ENCODE assay signal across 16 cellular contexts in genomic region chr11:2521081-2521480, GRCh38.
DNase-seq lines count a peak whose midpoint lies in the region; ATAC-seq and TF ChIP-seq lines count a peak whose summit lies in the region.
"Had no signal": no experiment of that assay in that cellular context is flagged by ENCODE, and none has a peak within 500 bp of the region (broad histone marks: within the 10 kb centered on the region; RNA-seq: fewer than 3 reads in every experiment).

No MANE protein-coding gene starts in this region.

- no peaks in the 10 kb centered on the region for H3K9me3 ChIP-seq in colonic mucosa
- H3K9me3 ChIP-seq in thyroid gland: no peaks in the 10 kb centered on the region
- H3K9me3 ChIP-seq: HAP-1 had no signal

- no peaks in the 10 kb centered on the region for H3K9me3 Mint-ChIP-seq in activated naive CD4-positive, alpha-beta T cell treated with anti-CD3 and anti-CD28 coated beads for 36 hours
- no peaks in the 10 kb centered on the region for H3K9me3 Mint-ChIP-seq in mesothelial cell of epicardium
- H3K9me3 Mint-ChIP-seq: activated naive CD4-positive, alpha-beta T cell treated with anti-CD3 and anti-CD28 coated beads, Interleukin-2, amount 50 U/mL, for 72 hours; nephron; stimulated activated effector memory CD8-positive, alpha-beta T cell treated with anti-CD3 and anti-CD28 coated beads, Interleukin-12 subunit alpha, Interleukin-12 subunit beta, amount 100 ng/mL, for 72 hours had no signal

- no peak overlapping the region for H3K4me3 Mint-ChIP-seq in activated naive CD4-positive, alpha-beta T cell treated with anti-CD3 and anti-CD28 coated beads for 36 hours
- H3K4me3 Mint-ChIP-seq in mesothelial cell of epicardium: no peak overlapping the region
- H3K4me3 Mint-ChIP-seq: nephron; stimulated activated effector memory CD8-positive, alpha-beta T cell treated with anti-CD3 and anti-CD28 coated beads, Interleukin-12 subunit alpha, Interleukin-12 subunit beta, amount 100 ng/mL, for 72 hours had no signal

- H3K27me3 Mint-ChIP-seq in activated naive CD4-positive, alpha-beta T cell treated with anti-CD3 and anti-CD28 coated beads for 36 hours (ENCODE audit: low read depth): no peaks in the 10 kb centered on the region
- H3K27me3 Mint-ChIP-seq in mesothelial cell of epicardium (ENCODE audit: low read depth): peaks cover 32% of the 10 kb centered on the region

- H3K27ac Mint-ChIP-seq in activated naive CD4-positive, alpha-beta T cell treated with anti-CD3 and anti-CD28 coated beads for 36 hours: peak overlapping the region; percentile 42
- H3K27ac Mint-ChIP-seq in mesothelial cell of epicardium: no peak overlapping the region
- H3K27ac Mint-ChIP-seq: nephron; stimulated activated effector memory CD8-positive, alpha-beta T cell treated with anti-CD3 and anti-CD28 coated beads, Interleukin-12 subunit alpha, Interleukin-12 subunit beta, amount 100 ng/mL, for 72 hours had no signal

- H3K36me3 ChIP-seq in colonic mucosa (no peaks in the 10 kb centered on the region), thyroid gland (no peaks in the 10 kb centered on the region)
- H3K36me3 ChIP-seq: HAP-1 had no signal

- peaks cover 11% of the 10 kb centered on the region for H3K4me1 Mint-ChIP-seq in activated naive CD4-positive, alpha-beta T cell treated with anti-CD3 and anti-CD28 coated beads for 36 hours (ENCODE audit: low read depth)
- H3K4me1 Mint-ChIP-seq in mesothelial cell of epicardium: peaks cover 3% of the 10 kb centered on the region

- 34 to 61% methylated on average over 17 of the region's 17 CpGs for WGBS in thyroid gland, 2 donors

- no peak overlapping the region for H3K4me3 ChIP-seq in colonic mucosa
- no peak overlapping the region for H3K4me3 ChIP-seq in thyroid gland (replicated peaks in 1 of 3)
- H3K4me3 ChIP-seq: HAP-1, SK-N-MC had no signal

- DNase-seq in activated naive CD4-positive, alpha-beta T cell treated with anti-CD3 and anti-CD28 coated beads for 36 hours: no peak
- no peak for DNase-seq in activated naive CD4-positive, alpha-beta T cell treated with anti-CD3 and anti-CD28 coated beads, Interleukin-2, amount 50 U/mL, for 16 hours
- DNase-seq in colonic mucosa (peak; percentile 14), mesothelial cell of epicardium (ENCODE audit: low spot score in 2 of 2, unreplicated experiment in 2 of 2) (peak; percentile 12 to 31), thyroid gland (no peak)
- DNase-seq: effector CD8-positive, alpha-beta T cell; NCI-H2029 had no signal

- no peak overlapping the region for H3K27ac ChIP-seq in colonic mucosa
- H3K27ac ChIP-seq in thyroid gland: peak overlapping the region; percentile 75 to 85 (median 77)
- H3K27ac ChIP-seq: SK-N-MC had no signal

- CTCF ChIA-PET in activated naive CD4-positive, alpha-beta T cell treated with anti-CD3 and anti-CD28 coated beads for 36 hours (lab: Charles Lee): no interaction called here

- H3K9ac ChIP-seq in colonic mucosa (ENCODE audit: low read depth in 2 of 2, low read length in 2 of 2): no peak overlapping the region

- TF ChIP-seq CTCF in colonic mucosa (IDR thresholded peaks at IDR 0.05) (no peak), mesothelial cell of epicardium (IDR thresholded peaks at IDR 0.05; ENCODE audit: unreplicated experiment) (no peak), thyroid gland (IDR thresholded peaks at IDR 0.05) (no peak)

- intact Hi-C loops in activated naive CD4-positive, alpha-beta T cell treated with anti-CD3 and anti-CD28 coated beads for 36 hours (cut with micrococcal nuclease): no loop called here
- intact Hi-C loops in colonic mucosa (cut with DNase I): loop anchor here (10.0 kb wide), 1 partner anchor 316 kb away; no protein-coding TSS in a partner anchor
- intact Hi-C loops in thyroid gland (cut with DNase I): loop anchor here (10.0 kb wide), 1 partner anchor 316 kb away; no protein-coding TSS in a partner anchor

- H3K27me3 ChIP-seq in colonic mucosa: no peaks in the 10 kb centered on the region
- H3K27me3 ChIP-seq in thyroid gland: no peaks in the 10 kb centered on the region

- peak in 1 of 2 donors; percentile 33 for TF ChIP-seq POLR2A in thyroid gland (IDR thresholded peaks at IDR 0.05)

- no peaks in the 10 kb centered on the region for H3K36me3 Mint-ChIP-seq in activated naive CD4-positive, alpha-beta T cell treated with anti-CD3 and anti-CD28 coated beads for 36 hours (ENCODE audit: low read depth)
- no peaks in the 10 kb centered on the region for H3K36me3 Mint-ChIP-seq in mesothelial cell of epicardium
- H3K36me3 Mint-ChIP-seq: activated naive CD4-positive, alpha-beta T cell treated with anti-CD3 and anti-CD28 coated beads, Interleukin-2, amount 50 U/mL, for 72 hours; stimulated activated effector memory CD8-positive, alpha-beta T cell treated with anti-CD3 and anti-CD28 coated beads, Interleukin-12 subunit alpha, Interleukin-12 subunit beta, amount 100 ng/mL, for 72 hours had no signal

- no peak for ATAC-seq in HG02763 (IDR thresholded peaks at IDR 0.05; ENCODE audit: unreplicated experiment)
- ATAC-seq in GM18519 (IDR thresholded peaks at IDR 0.05; ENCODE audit: low FRiP score, unreplicated experiment): no peak
- no peak for ATAC-seq in GM19467 (IDR thresholded peaks at IDR 0.05; ENCODE audit: unreplicated experiment)
- ATAC-seq: activated naive CD4-positive, alpha-beta T cell treated with anti-CD3 and anti-CD28 coated beads, Interleukin-2, amount 50 U/mL, for 72 hours; HepG2; stimulated activated effector memory CD8-positive, alpha-beta T cell treated with anti-CD3 and anti-CD28 coated beads, Interleukin-12 subunit alpha, Interleukin-12 subunit beta, amount 100 ng/mL, for 72 hours had no signal

- H3K4me1 ChIP-seq in colonic mucosa (no peaks in the 10 kb centered on the region), thyroid gland (peaks cover 44 to 57% of the 10 kb centered on the region in 2 donors)
- H3K4me1 ChIP-seq: HAP-1 had no signal

Comparison
In these comparisons a context has a peak if more than half of its experiments do, and no peak if none do; other contexts are left out.
1. DNase-seq: peak in colonic mucosa (single experiment) and mesothelial cell of epicardium (2 of 2); none in activated naive CD4-positive, alpha-beta T cell treated with anti-CD3 and anti-CD28 coated beads for 36 hours (single experiment), activated naive CD4-positive, alpha-beta T cell treated with anti-CD3 and anti-CD28 coated beads, Interleukin-2, amount 50 U/mL, for 16 hours (single experiment) and thyroid gland (0 of 2).